ENCODE assay signal across 14 cellular contexts in genomic region chr21:45226540-45227326, GRCh38.
DNase-seq lines count a peak whose midpoint lies in the region; ATAC-seq and TF ChIP-seq lines count a peak whose summit lies in the region.
"Had no signal": no experiment of that assay in that cellular context is flagged by ENCODE, and none has a peak within 500 bp of the region (broad histone marks: within the 10 kb centered on the region; RNA-seq: fewer than 3 reads in every experiment).

No MANE protein-coding gene starts in this region.

- DNase-seq in stimulated activated CD4-positive, alpha-beta T cell treated with anti-CD3 and anti-CD28 coated beads, Interleukin-1b, Interleukin-23, amount 100 ng/mL, for 48 hours = peak; percentile 47
- no peak for DNase-seq in stimulated activated CD4-positive, alpha-beta T cell treated with anti-CD3 and anti-CD28 coated beads, Interleukin-2, amount 100 ng/mL, for 48 hours
- DNase-seq in SW480 (ENCODE audit: low spot score) (peak; percentile 13), foreskin keratinocyte (no peak), endothelial cell (ENCODE audit: low spot score) (no peak), HUDEP-2 (lab: John Stamatoyannopoulos, UW; ENCODE audit: unreplicated experiment in 76 of 76) (no peak)
- peak in 1 of 2 donors; percentile 59 for DNase-seq in central memory CD8-positive, alpha-beta T cell (ENCODE audit: low spot score in 2 of 2)
- DNase-seq in stimulated activated naive CD4-positive, alpha-beta T cell treated with Interleukin-2 at 50 U/mL for 16 hours (lab: John Stamatoyannopoulos, UW) = peak; percentile 28
- DNase-seq: colonic mucosa, foreskin fibroblast, kidney, T1000 had no signal

- TF ChIP-seq CTCF in foreskin keratinocyte (conservative IDR thresholded peaks at IDR 0.05) (no peak), endothelial cell (IDR thresholded peaks at IDR 0.05; ENCODE audit: unreplicated experiment) (no peak)

- H3K27me3 Mint-ChIP-seq in central memory CD8-positive, alpha-beta T cell = no peaks in the 10 kb centered on the region
- H3K27me3 Mint-ChIP-seq in endothelial cell (ENCODE audit: unreplicated experiment) = peaks cover 3% of the 10 kb centered on the region

- H3K4me3 Mint-ChIP-seq in central memory CD8-positive, alpha-beta T cell = peak overlapping the region; percentile 49
- H3K4me3 Mint-ChIP-seq in endothelial cell (ENCODE audit: unreplicated experiment) = no peak overlapping the region
- H3K4me3 Mint-ChIP-seq: GM23338 had no signal

- peaks cover 7% of the 10 kb centered on the region for H3K4me1 ChIP-seq in foreskin keratinocyte
- H3K4me1 ChIP-seq: colonic mucosa had no signal

- H3K36me3 Mint-ChIP-seq in central memory CD8-positive, alpha-beta T cell (ENCODE audit: insufficient read depth) = peaks cover 19% of the 10 kb centered on the region
- no peaks in the 10 kb centered on the region for H3K36me3 Mint-ChIP-seq in endothelial cell (ENCODE audit: low read depth, unreplicated experiment)

- H3K27ac ChIP-seq in foreskin keratinocyte = no peak overlapping the region
- H3K27ac ChIP-seq: BLaER1 treated with 17β-estradiol and CSF1 and Interleukin-3, amounts not matched to agents 10 nM and 100 nM; colonic mucosa had no signal

- H3K4me1 Mint-ChIP-seq in central memory CD8-positive, alpha-beta T cell = peaks cover 53% of the 10 kb centered on the region
- no peaks in the 10 kb centered on the region for H3K4me1 Mint-ChIP-seq in endothelial cell (ENCODE audit: unreplicated experiment)
- H3K4me1 Mint-ChIP-seq: GM23338 had no signal

- H3K27ac Mint-ChIP-seq in central memory CD8-positive, alpha-beta T cell (ENCODE audit: low read depth) = peak overlapping the region; percentile 87
- H3K27ac Mint-ChIP-seq in endothelial cell (ENCODE audit: unreplicated experiment) = no peak overlapping the region
- H3K27ac Mint-ChIP-seq: GM23338 had no signal

- no peaks in the 10 kb centered on the region for H3K9me3 Mint-ChIP-seq in central memory CD8-positive, alpha-beta T cell
- no peaks in the 10 kb centered on the region for H3K9me3 Mint-ChIP-seq in endothelial cell (ENCODE audit: unreplicated experiment)
- H3K9me3 Mint-ChIP-seq: GM23338 had no signal

- peak; percentile 26 for ATAC-seq in central memory CD8-positive, alpha-beta T cell (replicated peaks; ENCODE audit: extremely low read depth, poor library complexity, severe bottlenecking)
- ATAC-seq in foreskin keratinocyte = no peak

- peaks cover 21% of the 10 kb centered on the region for H3K27me3 ChIP-seq in foreskin keratinocyte
- H3K27me3 ChIP-seq: BLaER1 treated with 17β-estradiol and CSF1 and Interleukin-3, amounts not matched to agents 10 nM and 100 nM; colonic mucosa had no signal

Comparison
In these comparisons a context has a peak if more than half of its experiments do, and no peak if none do; other contexts are left out.
1. DNase-seq: peak in stimulated activated CD4-positive, alpha-beta T cell treated with anti-CD3 and anti-CD28 coated beads, Interleukin-1b, Interleukin-23, amount 100 ng/mL, for 48 hours (single experiment), SW480 (single experiment) and stimulated activated naive CD4-positive, alpha-beta T cell treated with Interleukin-2 at 50 U/mL for 16 hours (single experiment); none in stimulated activated CD4-positive, alpha-beta T cell treated with anti-CD3 and anti-CD28 coated beads, Interleukin-2, amount 100 ng/mL, for 48 hours (0 of 2), foreskin keratinocyte (0 of 2), endothelial cell (single experiment) and HUDEP-2 (0 of 76).